30 cellular contexts compared by ENCODE assay signal in the genomic region with DNA sequence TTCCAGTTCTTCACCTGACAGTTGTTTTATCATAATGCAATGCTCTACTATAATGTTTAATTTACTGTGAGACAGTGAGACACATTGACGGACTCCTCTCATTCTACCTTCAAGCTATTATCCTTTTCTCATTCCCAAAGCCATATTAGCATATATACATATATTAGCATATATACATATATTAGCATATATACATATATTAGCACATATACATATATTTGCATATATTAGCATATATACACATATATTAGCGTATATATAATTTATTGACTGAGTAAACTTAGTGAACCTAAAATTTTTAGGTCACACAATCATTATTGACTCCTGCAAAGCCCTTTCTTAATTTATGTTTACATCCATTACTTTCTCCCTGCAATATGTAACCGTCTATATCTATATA.
"Had no signal": no experiment of that assay in that cellular context is flagged by ENCODE, and none has a peak within 500 bp of the region (broad histone marks: within the 10 kb centered on the region; RNA-seq: fewer than 3 reads in every experiment).

No MANE protein-coding gene starts in this region.

- H3K27me3 ChIP-seq: esophagus squamous epithelium, gastroesophageal sphincter had no signal

- H3K27ac ChIP-seq: epithelial cell of prostate, esophagus squamous epithelium, gastroesophageal sphincter, VCaP had no signal

- H3K4me3 ChIP-seq: esophagus squamous epithelium, gastroesophageal sphincter had no signal

- H3K36me3 Mint-ChIP-seq: activated naive CD8-positive, alpha-beta T cell had no signal

- DNase-seq: activated B cell treated with CpG ODN at 0.5 μM for 24 hours; activated CD4-positive, alpha-beta T cell treated with anti-CD3 and anti-CD28 coated beads for 48 hours; activated CD4-positive, alpha-beta T cell treated with anti-CD3 and anti-CD28 coated beads, Interleukin-2, amount 50 U/mL, for 1 hour; activated CD4-positive, alpha-beta T cell treated with anti-CD3 and anti-CD28 coated beads, Interleukin-2, amount 50 U/mL, for 48 hours; activated CD8-positive, alpha-beta memory T cell treated with anti-CD3 and anti-CD28 coated beads for 24 hours; activated CD8-positive, alpha-beta T cell treated with anti-CD3 and anti-CD28 coated beads for 36 hours; activated effector memory CD4-positive, alpha-beta T cell treated with Interleukin-2 at 50 U/mL for 16 hours; activated gamma-delta T cell treated with Interleukin-2 at 50 U/mL for 16 hours; activated naive CD4-positive, alpha-beta T cell treated with anti-CD3 and anti-CD28 coated beads, Interleukin-2, amount 50 U/mL, for 16 hours; activated naive CD4-positive, alpha-beta T cell treated with Interleukin-2 at 50 U/mL for 16 hours; activated T-cell treated with anti-CD3 and anti-CD28 coated beads, Interleukin-2, amount 50 U/mL, for 4 hours; amniotic stem cell; anterior cingulate cortex; caudate nucleus; cortex of kidney; dermis blood vessel endothelial cell; effector CD4-positive, alpha-beta T cell; esophagus squamous epithelium; foreskin melanocyte; T-helper 2 cell had no signal

- FAIRE-seq: astrocyte, colon, endometrium, TTC549 had no signal

- H3K4me1 ChIP-seq: esophagus squamous epithelium, gastroesophageal sphincter had no signal

- H3K9me3 Mint-ChIP-seq: activated T-cell treated with anti-CD3 and anti-CD28 coated beads, Interleukin-2, amount 50 U/mL, for 4 hours had no signal

- H3K4me1 Mint-ChIP-seq: activated B cell treated with CpG ODN at 0.5 μM for 24 hours; activated T-helper 17 cell treated with anti-CD3 and anti-CD28 coated beads, Interleukin-2, amount 50 U/mL, for 72 hours had no signal

- H3K4me3 Mint-ChIP-seq: activated B cell treated with CpG ODN at 0.5 μM for 24 hours; activated CD8-positive, alpha-beta T cell treated with anti-CD3 and anti-CD28 coated beads for 36 hours; activated naive CD8-positive, alpha-beta T cell; activated T-cell treated with anti-CD3 and anti-CD28 coated beads, Interleukin-2, amount 50 U/mL, for 4 hours; activated T-helper 17 cell treated with anti-CD3 and anti-CD28 coated beads, Interleukin-2, amount 50 U/mL, for 72 hours had no signal

- H3K36me3 ChIP-seq: esophagus squamous epithelium, gastroesophageal sphincter had no signal

- H3K27me3 Mint-ChIP-seq: activated B cell treated with CpG ODN at 0.5 μM for 24 hours; activated CD8-positive, alpha-beta T cell treated with anti-CD3 and anti-CD28 coated beads for 36 hours; activated naive CD8-positive, alpha-beta T cell; activated T-helper 17 cell treated with anti-CD3 and anti-CD28 coated beads, Interleukin-2, amount 50 U/mL, for 72 hours had no signal

- H3K9me3 ChIP-seq: esophagus squamous epithelium, gastroesophageal sphincter had no signal

- H3K27ac Mint-ChIP-seq: activated B cell treated with CpG ODN at 0.5 μM for 24 hours; activated CD8-positive, alpha-beta T cell treated with anti-CD3 and anti-CD28 coated beads for 36 hours; activated naive CD8-positive, alpha-beta T cell; activated T-helper 17 cell treated with anti-CD3 and anti-CD28 coated beads, Interleukin-2, amount 50 U/mL, for 72 hours had no signal

- ATAC-seq: activated CD4-positive, CD25-positive, alpha-beta regulatory T cell treated with anti-CD3 and anti-CD28 coated beads, Interleukin-2, amount 50 U/mL, for 24 hours; activated CD8-positive, alpha-beta T cell treated with anti-CD3 and anti-CD28 coated beads for 36 hours; activated T-cell treated with anti-CD3 and anti-CD28 coated beads, Interleukin-2, amount 50 U/mL, for 4 hours; activated T-helper 17 cell treated with anti-CD3 and anti-CD28 coated beads, Interleukin-2, amount 50 U/mL, for 72 hours; gastroesophageal sphincter had no signal
